8 cellular contexts compared by ENCODE assay signal in the genomic region with DNA sequence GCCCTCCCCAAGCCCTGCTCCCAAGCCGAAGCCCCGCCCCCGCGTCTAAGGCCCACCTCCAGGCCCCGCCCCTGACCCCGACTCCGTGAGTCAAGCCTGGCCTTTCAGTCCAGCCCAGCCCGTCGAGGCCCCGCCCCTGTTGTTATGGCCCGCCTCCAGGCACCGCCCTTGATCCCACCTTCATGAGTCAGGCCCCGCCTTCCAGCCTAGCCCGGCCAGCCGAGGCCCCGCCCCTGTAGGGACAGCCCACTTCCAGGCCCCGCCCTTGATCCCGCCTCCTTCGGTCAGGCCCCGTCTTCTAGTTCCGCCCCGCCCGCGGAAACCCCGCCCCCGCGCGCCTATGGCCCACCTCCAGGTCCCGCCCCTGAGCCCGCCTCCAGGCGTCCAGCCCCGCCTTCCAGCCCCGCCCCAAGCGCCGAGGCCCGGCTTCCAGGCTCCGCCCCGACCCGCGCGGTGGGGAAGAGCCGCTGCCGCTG. TPM values are rescaled to one million over a fixed set of nuclear protein-coding genes. Genes with fewer than 3 reads are reported as not detected.
DNase-seq lines count a peak whose midpoint lies in the region; ATAC-seq and TF ChIP-seq lines count a peak whose summit lies in the region.

No MANE protein-coding gene starts in this region.

- H3K36me3 ChIP-seq in BJ (ENCODE audit: control insufficient read depth, insufficient read depth, low read length) = peaks cover 2% of the 10 kb centered on the region; the same call in 1 of the 2 replicates

- H3K9me3 Mint-ChIP-seq in activated CD4-positive, alpha-beta T cell treated with anti-CD3 and anti-CD28 coated beads, Interleukin-2, amount 10 ng/mL, durations not matched to agents 24 days and 14 days = no peaks in the 10 kb centered on the region

- peaks cover 23% of the 10 kb centered on the region for H3K4me1 Mint-ChIP-seq in activated CD4-positive, alpha-beta T cell treated with anti-CD3 and anti-CD28 coated beads, Interleukin-2, amount 10 ng/mL, durations not matched to agents 24 days and 14 days

- H3K4me3 ChIP-seq in BJ (ENCODE audit: low read depth, low read length) (peak overlapping the region; percentile 91), coronary artery (peak overlapping the region; percentile 94)

- peaks cover 8% of the 10 kb centered on the region for H3K27me3 Mint-ChIP-seq in activated CD4-positive, alpha-beta T cell treated with anti-CD3 and anti-CD28 coated beads, Interleukin-2, amount 10 ng/mL, durations not matched to agents 24 days and 14 days

- peak; percentile 85 for ATAC-seq in GM19372 (IDR thresholded peaks at IDR 0.05; ENCODE audit: low read depth, unreplicated experiment)
- peak; percentile 81 for ATAC-seq in HG03520 (IDR thresholded peaks at IDR 0.05; ENCODE audit: unreplicated experiment)

- DNase-seq in BJ (ENCODE audit: low read depth) (peak; percentile 91), NCI-H526 (lab: John Stamatoyannopoulos, UW) (peak; percentile 92 to 99), coronary artery (ENCODE audit: low spot score) (peak; percentile 100), left kidney (ENCODE audit: low read depth, low spot score) (peak; percentile 99)
- DNase-seq in activated CD4-positive, alpha-beta T cell treated with anti-CD3 and anti-CD28 coated beads, Interleukin-2, amount 10 ng/mL, durations not matched to agents 24 days and 14 days = peak; percentile 100
- peak; percentile 100 for DNase-seq in stimulated activated CD4-positive, alpha-beta T cell treated with anti-CD3 and anti-CD28 coated beads, Interleukin-1b, Interleukin-23, amount 100 ng/mL, for 4 hours (ENCODE audit: low read depth in 2 of 2)

- H3K27me3 ChIP-seq in BJ (ENCODE audit: control insufficient read depth, insufficient read depth, low read length) = no peaks in the 10 kb centered on the region

- POLR2A ChIA-PET in BJ (lab: Charles Lee) = interaction anchor here (0.6 kb wide), 1 partner anchor 164 kb away, joined by 5 read pairs; a partner anchor contains a TSS

- peak overlapping the region; percentile 85 for H3K4me3 Mint-ChIP-seq in activated CD4-positive, alpha-beta T cell treated with anti-CD3 and anti-CD28 coated beads, Interleukin-2, amount 10 ng/mL, durations not matched to agents 24 days and 14 days

- CTCF ChIA-PET in BJ (lab: Yijun Ruan, JAX) = interaction anchor here (0.7 to 1.2 kb wide), 3 partner anchors 14 to 265 kb away, joined by 3 to 5 read pairs (median 4); no protein-coding TSS in a partner anchor

- H3K36me3 Mint-ChIP-seq in activated CD4-positive, alpha-beta T cell treated with anti-CD3 and anti-CD28 coated beads, Interleukin-2, amount 10 ng/mL, durations not matched to agents 24 days and 14 days (ENCODE audit: low read depth) = peaks cover 8% of the 10 kb centered on the region

- no peak for TF ChIP-seq CTCF in BJ (IDR thresholded peaks at IDR 0.05; ENCODE audit: insufficient read depth, low read depth, low read length)
- no peak for TF ChIP-seq CTCF in coronary artery (IDR thresholded peaks at IDR 0.05)

- no peak overlapping the region for H3K27ac Mint-ChIP-seq in activated CD4-positive, alpha-beta T cell treated with anti-CD3 and anti-CD28 coated beads, Interleukin-2, amount 10 ng/mL, durations not matched to agents 24 days and 14 days

- H3K27ac ChIP-seq in coronary artery = peak overlapping the region; percentile 73 to 85

- intact Hi-C loops in activated CD4-positive, alpha-beta T cell treated with anti-CD3 and anti-CD28 coated beads, Interleukin-2, amount 10 ng/mL, durations not matched to agents 24 days and 14 days (cut with micrococcal nuclease) = loop anchor here (1.0 to 2.0 kb wide), 5 partner anchors 17 to 229 kb away; a partner anchor contains a TSS

RNA-seq across cellular contexts. Expression of a gene that starts 0.2 kb away (rescaled TPM):
- polyA plus RNA-seq in BJ (2011; rRNA removed) = 6.2 and 8.5 TPM in 2 replicates
- polyA minus RNA-seq in BJ (2011; rRNA and poly(A)+ RNA removed) = 9.0 and 12.8 TPM in 2 replicates
- total RNA-seq in activated CD4-positive, alpha-beta T cell treated with anti-CD3 and anti-CD28 coated beads, Interleukin-2, amount 10 ng/mL, durations not matched to agents 24 days and 14 days = 16.0 and 17.5 TPM in 2 replicates

RNA-seq across cellular contexts. Expression of a gene that starts 21.5 kb away (rescaled TPM):
- polyA plus RNA-seq in BJ (2011; rRNA removed) = 11.3 and 13.5 TPM in 2 replicates
- polyA minus RNA-seq in BJ (2011; rRNA and poly(A)+ RNA removed) = 2.9 and 4.2 TPM in 2 replicates
- 17.2 and 19.8 TPM in 2 replicates for total RNA-seq in activated CD4-positive, alpha-beta T cell treated with anti-CD3 and anti-CD28 coated beads, Interleukin-2, amount 10 ng/mL, durations not matched to agents 24 days and 14 days

Comparison
In these comparisons a context has a peak if more than half of its experiments do, and no peak if none do; other contexts are left out.
1. Peak in every context shown above with its lines: DNase-seq, ATAC-seq, H3K4me3 ChIP-seq and H3K27ac ChIP-seq.